14 cellular contexts compared by ENCODE assay signal in the genomic region with DNA sequence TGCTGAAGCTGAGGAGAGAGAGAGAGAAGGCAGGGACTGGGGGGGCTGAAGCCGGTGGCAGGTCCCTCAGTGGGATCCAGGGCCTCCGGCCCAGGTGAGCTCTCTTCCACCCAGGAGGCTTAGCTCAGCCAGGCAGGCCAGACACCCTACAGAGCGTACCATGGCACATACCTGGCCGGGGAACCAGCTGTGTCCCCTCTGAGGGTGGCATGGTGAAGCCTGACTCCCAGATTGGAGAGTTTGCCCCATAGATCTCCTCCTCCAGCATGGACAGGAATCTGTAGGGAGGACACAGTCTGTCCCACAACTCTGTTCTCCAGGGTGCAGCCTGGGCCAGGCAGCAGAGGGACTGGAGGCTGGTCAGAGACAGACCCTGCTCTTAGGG. TPM values are rescaled to one million over a fixed set of nuclear protein-coding genes. Genes with fewer than 3 reads are reported as not detected.
"Had no signal": no experiment of that assay in that cellular context is flagged by ENCODE, and none has a peak within 500 bp of the region (broad histone marks: within the 10 kb centered on the region; RNA-seq: fewer than 3 reads in every experiment).

No MANE protein-coding gene starts in this region.

- H3K4me3 ChIP-seq: body of pancreas, coronary artery, esophagus muscularis mucosa had no signal

- ATAC-seq: body of pancreas, left lobe of liver, SK-N-SH treated with all-trans-retinoic acid at 6 μM for 48 hours had no signal

- DNase-seq: activated CD8-positive, alpha-beta memory T cell treated with anti-CD3 and anti-CD28 coated beads for 24 hours; amygdala; central memory CD4-positive, alpha-beta T cell; midbrain; posterior cingulate gyrus had no signal

- H3K9me3 ChIP-seq: body of pancreas, esophagus muscularis mucosa had no signal

- H3K27me3 Mint-ChIP-seq: activated naive CD4-positive, alpha-beta T cell treated with anti-CD3 and anti-CD28 coated beads, Interleukin-2, amount 50 U/mL, for 24 hours had no signal

- H3K9me3 Mint-ChIP-seq: activated naive CD4-positive, alpha-beta T cell treated with anti-CD3 and anti-CD28 coated beads, Interleukin-2, amount 50 U/mL, for 24 hours had no signal

- H3K27ac ChIP-seq: body of pancreas, coronary artery, esophagus muscularis mucosa had no signal

- H3K27me3 ChIP-seq: body of pancreas, esophagus muscularis mucosa had no signal

RNA-seq across cellular contexts. Expression of gene HSPB9, which starts 4.5 kb away (rescaled TPM):
- total RNA-seq: lung microvascular endothelial cell; skeletal muscle tissue; T-helper 1 cell treated with Interleukin-12 subunit alpha and Interleukin-12 subunit beta and Interleukin-4 antibody, amounts not matched to agents 30 ng/mL and 1 ng/mL, for 36 hours had no signal

RNA-seq across cellular contexts. Expression of gene ZNF385C, which starts 19.8 kb away (rescaled TPM):
- total RNA-seq: lung microvascular endothelial cell; T-helper 1 cell treated with Interleukin-12 subunit alpha and Interleukin-12 subunit beta and Interleukin-4 antibody, amounts not matched to agents 30 ng/mL and 1 ng/mL, for 36 hours had no signal
